Comparison of ENCODE assay signal across 1 cellular context in the genomic region with DNA sequence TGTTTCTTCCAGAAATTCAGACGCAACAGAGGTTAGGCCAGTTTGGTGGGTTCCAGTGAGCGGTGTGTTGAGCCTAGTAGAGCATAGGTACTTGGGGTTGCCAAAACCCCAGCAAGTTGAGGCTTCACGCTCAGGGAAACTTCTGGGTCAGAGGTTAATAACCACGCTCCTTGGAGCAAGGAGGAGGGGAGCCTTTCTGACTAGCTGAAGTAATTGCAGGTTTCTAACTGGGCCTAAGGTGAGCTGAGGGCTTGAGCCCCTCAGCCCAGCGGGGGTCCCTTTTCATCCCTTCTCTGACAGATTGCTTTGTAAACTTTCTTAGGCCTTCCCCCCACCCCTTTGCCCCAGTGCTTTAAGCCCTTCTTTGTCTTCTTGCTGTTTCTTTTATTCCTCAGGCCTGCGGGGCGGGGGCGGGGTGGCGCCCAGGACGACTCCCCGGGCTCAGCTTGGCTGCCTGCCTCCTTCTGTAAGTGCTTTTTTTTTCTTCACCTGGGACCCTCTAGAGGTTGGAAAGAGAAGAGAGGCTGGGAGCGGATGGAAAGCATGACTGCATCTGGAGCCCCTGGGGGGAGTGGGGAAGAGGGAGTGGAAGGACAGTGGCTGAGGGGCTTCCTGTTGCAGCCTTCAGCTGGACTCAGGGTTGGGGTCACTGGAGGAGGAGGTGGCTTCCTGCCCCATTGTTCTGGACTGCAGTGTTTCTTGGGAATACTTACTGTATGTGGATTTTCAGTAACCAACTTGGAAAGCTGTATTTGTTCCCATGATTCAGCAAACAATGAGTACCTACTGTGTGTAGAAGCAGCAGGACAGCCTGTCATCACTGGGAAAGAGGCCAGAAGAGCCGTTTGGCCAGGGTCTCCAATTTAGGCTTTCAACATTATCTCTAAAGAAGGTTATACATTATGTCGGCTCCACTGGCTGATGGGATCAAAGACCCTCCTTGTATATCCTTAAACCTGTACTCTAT.
A peak's percentile ranks its signal among the peaks of the same experiment; 100 is the strongest.
TF ChIP-seq lines count a peak whose summit lies in the region.

No MANE protein-coding gene starts in this region.

TF ChIP-seq in K562, 482 proteins besides CTCF, POLR2A, EP300 and RAD21 (continued from another document and continues in another):
- TF ChIP-seq, protein P1, sequence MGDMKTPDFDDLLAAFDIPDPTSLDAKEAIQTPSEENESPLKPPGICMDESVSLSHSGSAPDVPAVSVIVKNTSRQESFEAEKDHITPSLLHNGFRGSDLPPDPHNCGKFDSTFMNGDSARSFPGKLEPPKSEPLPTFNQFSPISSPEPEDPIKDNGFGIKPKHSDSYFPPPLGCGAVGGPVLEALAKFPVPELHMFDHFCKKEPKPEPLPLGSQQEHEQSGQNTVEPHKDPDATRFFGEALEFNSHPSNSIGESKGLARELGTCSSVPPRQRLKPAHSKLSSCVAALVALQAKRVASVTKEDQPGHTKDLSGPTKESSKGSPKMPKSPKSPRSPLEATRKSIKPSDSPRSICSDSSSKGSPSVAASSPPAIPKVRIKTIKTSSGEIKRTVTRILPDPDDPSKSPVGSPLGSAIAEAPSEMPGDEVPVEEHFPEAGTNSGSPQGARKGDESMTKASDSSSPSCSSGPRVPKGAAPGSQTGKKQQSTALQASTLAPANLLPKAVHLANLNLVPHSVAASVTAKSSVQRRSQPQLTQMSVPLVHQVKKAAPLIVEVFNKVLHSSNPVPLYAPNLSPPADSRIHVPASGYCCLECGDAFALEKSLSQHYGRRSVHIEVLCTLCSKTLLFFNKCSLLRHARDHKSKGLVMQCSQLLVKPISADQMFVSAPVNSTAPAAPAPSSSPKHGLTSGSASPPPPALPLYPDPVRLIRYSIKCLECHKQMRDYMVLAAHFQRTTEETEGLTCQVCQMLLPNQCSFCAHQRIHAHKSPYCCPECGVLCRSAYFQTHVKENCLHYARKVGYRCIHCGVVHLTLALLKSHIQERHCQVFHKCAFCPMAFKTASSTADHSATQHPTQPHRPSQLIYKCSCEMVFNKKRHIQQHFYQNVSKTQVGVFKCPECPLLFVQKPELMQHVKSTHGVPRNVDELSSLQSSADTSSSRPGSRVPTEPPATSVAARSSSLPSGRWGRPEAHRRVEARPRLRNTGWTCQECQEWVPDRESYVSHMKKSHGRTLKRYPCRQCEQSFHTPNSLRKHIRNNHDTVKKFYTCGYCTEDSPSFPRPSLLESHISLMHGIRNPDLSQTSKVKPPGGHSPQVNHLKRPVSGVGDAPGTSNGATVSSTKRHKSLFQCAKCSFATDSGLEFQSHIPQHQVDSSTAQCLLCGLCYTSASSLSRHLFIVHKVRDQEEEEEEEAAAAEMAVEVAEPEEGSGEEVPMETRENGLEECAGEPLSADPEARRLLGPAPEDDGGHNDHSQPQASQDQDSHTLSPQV (IDR thresholded peaks at IDR 0.05) = no peak
- TF ChIP-seq, protein P2, sequence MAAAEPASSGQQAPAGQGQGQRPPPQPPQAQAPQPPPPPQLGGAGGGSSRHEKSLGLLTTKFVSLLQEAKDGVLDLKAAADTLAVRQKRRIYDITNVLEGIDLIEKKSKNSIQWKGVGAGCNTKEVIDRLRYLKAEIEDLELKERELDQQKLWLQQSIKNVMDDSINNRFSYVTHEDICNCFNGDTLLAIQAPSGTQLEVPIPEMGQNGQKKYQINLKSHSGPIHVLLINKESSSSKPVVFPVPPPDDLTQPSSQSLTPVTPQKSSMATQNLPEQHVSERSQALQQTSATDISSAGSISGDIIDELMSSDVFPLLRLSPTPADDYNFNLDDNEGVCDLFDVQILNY (CRISPR knock-in tag; IDR thresholded peaks at IDR 0.05) = no peak
- TF ChIP-seq CBFB (CRISPR knock-in tag; IDR thresholded peaks at IDR 0.05) (no peak), MAFK (IDR thresholded peaks at IDR 0.05; ENCODE audit: low read length) (no peak), DPF2 (IDR thresholded peaks at IDR 0.05) (peak; percentile 56; the same call in 1 of the 2 replicates), HDAC2 (IDR thresholded peaks at IDR 0.05) (no peak; the same call in none of the 2 replicates), SMARCB1 (IDR thresholded peaks at IDR 0.05; ENCODE audit: insufficient read length, low read depth) (no peak), NFE2 (IDR thresholded peaks at IDR 0.05; ENCODE audit: low read depth) (peak; percentile 68; the same call in 1 of the 2 replicates), HMGN3 (IDR thresholded peaks at IDR 0.05; ENCODE audit: borderline replicate concordance, extremely low read depth, insufficient read length, low read depth, low read length) (no peak), TFAM (CRISPR knock-in tag; conservative IDR thresholded peaks at IDR 0.05) (no peak), DACH1 (IDR thresholded peaks at IDR 0.05; ENCODE audit: partially characterized antibody) (peak; percentile 7), NEUROD1 (IDR thresholded peaks at IDR 0.05; ENCODE audit: borderline replicate concordance, low read depth, low read length, partially characterized antibody) (peak; percentile 16), ZNF77 (CRISPR knock-in tag; IDR thresholded peaks at IDR 0.05) (no peak), MBD2 (IDR thresholded peaks at IDR 0.05; ENCODE audit: borderline replicate concordance, low read depth) (no peak), RB1 (IDR thresholded peaks at IDR 0.05; ENCODE audit: low read depth) (0 out of 2 replicates have a peak, but pooled peaks have one; percentile 41), PHF8 (IDR thresholded peaks at IDR 0.05; ENCODE audit: borderline replicate concordance, low read length) (peak; percentile 26; the same call in 1 of the 2 replicates)
- TF ChIP-seq, protein P3, sequence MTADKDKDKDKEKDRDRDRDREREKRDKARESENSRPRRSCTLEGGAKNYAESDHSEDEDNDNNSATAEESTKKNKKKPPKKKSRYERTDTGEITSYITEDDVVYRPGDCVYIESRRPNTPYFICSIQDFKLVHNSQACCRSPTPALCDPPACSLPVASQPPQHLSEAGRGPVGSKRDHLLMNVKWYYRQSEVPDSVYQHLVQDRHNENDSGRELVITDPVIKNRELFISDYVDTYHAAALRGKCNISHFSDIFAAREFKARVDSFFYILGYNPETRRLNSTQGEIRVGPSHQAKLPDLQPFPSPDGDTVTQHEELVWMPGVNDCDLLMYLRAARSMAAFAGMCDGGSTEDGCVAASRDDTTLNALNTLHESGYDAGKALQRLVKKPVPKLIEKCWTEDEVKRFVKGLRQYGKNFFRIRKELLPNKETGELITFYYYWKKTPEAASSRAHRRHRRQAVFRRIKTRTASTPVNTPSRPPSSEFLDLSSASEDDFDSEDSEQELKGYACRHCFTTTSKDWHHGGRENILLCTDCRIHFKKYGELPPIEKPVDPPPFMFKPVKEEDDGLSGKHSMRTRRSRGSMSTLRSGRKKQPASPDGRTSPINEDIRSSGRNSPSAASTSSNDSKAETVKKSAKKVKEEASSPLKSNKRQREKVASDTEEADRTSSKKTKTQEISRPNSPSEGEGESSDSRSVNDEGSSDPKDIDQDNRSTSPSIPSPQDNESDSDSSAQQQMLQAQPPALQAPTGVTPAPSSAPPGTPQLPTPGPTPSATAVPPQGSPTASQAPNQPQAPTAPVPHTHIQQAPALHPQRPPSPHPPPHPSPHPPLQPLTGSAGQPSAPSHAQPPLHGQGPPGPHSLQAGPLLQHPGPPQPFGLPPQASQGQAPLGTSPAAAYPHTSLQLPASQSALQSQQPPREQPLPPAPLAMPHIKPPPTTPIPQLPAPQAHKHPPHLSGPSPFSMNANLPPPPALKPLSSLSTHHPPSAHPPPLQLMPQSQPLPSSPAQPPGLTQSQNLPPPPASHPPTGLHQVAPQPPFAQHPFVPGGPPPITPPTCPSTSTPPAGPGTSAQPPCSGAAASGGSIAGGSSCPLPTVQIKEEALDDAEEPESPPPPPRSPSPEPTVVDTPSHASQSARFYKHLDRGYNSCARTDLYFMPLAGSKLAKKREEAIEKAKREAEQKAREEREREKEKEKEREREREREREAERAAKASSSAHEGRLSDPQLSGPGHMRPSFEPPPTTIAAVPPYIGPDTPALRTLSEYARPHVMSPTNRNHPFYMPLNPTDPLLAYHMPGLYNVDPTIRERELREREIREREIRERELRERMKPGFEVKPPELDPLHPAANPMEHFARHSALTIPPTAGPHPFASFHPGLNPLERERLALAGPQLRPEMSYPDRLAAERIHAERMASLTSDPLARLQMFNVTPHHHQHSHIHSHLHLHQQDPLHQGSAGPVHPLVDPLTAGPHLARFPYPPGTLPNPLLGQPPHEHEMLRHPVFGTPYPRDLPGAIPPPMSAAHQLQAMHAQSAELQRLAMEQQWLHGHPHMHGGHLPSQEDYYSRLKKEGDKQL (CRISPR knock-in tag; IDR thresholded peaks at IDR 0.05; ENCODE audit: borderline replicate concordance) = no peak
- TF ChIP-seq, protein P4, sequence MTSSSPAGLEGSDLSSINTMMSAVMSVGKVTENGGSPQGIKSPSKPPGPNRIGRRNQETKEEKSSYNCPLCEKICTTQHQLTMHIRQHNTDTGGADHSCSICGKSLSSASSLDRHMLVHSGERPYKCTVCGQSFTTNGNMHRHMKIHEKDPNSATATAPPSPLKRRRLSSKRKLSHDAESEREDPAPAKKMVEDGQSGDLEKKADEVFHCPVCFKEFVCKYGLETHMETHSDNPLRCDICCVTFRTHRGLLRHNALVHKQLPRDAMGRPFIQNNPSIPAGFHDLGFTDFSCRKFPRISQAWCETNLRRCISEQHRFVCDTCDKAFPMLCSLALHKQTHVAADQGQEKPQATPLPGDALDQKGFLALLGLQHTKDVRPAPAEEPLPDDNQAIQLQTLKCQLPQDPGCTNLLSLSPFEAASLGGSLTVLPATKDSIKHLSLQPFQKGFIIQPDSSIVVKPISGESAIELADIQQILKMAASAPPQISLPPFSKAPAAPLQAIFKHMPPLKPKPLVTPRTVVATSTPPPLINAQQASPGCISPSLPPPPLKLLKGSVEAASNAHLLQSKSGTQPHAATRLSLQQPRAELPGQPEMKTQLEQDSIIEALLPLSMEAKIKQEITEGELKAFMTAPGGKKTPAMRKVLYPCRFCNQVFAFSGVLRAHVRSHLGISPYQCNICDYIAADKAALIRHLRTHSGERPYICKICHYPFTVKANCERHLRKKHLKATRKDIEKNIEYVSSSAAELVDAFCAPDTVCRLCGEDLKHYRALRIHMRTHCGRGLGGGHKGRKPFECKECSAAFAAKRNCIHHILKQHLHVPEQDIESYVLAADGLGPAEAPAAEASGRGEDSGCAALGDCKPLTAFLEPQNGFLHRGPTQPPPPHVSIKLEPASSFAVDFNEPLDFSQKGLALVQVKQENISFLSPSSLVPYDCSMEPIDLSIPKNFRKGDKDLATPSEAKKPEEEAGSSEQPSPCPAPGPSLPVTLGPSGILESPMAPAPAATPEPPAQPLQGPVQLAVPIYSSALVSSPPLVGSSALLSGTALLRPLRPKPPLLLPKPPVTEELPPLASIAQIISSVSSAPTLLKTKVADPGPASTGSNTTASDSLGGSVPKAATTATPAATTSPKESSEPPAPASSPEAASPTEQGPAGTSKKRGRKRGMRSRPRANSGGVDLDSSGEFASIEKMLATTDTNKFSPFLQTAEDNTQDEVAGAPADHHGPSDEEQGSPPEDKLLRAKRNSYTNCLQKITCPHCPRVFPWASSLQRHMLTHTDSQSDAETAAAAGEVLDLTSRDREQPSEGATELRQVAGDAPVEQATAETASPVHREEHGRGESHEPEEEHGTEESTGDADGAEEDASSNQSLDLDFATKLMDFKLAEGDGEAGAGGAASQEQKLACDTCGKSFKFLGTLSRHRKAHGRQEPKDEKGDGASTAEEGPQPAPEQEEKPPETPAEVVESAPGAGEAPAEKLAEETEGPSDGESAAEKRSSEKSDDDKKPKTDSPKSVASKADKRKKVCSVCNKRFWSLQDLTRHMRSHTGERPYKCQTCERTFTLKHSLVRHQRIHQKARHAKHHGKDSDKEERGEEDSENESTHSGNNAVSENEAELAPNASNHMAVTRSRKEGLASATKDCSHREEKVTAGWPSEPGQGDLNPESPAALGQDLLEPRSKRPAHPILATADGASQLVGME (CRISPR knock-in tag; IDR thresholded peaks at IDR 0.05) = no peak
- TF ChIP-seq, protein P5, sequence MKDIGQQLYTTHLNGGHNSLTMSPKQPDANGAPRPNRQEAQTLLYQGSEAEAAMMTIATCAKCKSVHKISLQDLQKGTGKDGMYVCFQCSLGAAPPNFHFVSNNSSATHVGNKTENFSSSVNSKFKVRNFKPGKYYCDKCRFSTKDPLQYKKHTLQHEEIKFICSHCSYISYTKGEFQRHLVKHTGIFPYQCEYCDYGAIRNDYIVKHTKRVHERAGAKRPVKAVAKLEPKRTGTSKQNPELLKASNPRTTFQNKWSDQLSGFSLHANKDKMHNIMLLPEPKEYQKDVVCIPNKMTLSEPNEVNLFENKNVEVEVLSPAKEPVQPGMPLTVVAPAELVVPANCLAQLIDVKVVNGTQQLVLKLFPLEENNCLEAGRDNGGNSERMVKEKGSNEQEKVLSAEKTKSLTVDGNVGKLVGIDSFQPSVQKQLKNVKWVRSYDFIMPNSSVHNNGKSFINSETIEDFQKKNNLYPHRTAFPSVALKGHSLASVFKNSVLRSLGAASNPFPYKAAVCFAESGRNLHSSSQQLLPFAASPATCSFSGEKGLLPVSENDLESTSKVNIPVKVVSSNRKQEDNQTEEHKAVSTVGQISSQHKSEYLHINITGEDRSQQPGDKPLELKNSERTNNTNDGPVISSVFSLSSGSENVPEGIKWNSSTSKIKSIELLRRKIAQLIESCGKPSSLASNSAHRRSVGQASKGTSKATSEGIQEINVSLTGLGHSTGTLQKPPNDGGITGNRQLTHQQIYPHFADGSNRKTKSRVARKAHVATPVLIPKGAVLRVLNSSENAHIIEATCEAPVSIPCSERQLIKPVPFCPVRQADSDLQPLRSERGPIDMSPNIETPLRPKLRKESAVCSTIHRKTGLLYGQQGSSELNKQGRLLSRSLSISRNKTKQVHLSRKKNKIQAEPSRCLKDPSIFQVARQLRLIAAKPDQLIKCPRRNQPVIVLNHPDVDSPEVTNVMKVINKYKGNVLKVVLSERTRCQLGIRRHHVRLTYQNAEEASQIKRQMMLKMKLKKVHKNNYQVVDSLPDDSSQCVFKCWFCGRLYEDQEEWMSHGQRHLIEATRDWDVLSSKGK (CRISPR knock-in tag; IDR thresholded peaks at IDR 0.05) = no peak
- TF ChIP-seq, protein P6, sequence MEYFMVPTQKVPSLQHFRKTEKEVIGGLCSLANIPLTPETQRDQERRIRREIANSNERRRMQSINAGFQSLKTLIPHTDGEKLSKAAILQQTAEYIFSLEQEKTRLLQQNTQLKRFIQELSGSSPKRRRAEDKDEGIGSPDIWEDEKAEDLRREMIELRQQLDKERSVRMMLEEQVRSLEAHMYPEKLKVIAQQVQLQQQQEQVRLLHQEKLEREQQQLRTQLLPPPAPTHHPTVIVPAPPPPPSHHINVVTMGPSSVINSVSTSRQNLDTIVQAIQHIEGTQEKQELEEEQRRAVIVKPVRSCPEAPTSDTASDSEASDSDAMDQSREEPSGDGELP (CRISPR knock-in tag; IDR thresholded peaks at IDR 0.05; ENCODE audit: borderline replicate concordance) = peak; percentile 59; the same call in 1 of the 2 replicates
- TF ChIP-seq, protein P7, sequence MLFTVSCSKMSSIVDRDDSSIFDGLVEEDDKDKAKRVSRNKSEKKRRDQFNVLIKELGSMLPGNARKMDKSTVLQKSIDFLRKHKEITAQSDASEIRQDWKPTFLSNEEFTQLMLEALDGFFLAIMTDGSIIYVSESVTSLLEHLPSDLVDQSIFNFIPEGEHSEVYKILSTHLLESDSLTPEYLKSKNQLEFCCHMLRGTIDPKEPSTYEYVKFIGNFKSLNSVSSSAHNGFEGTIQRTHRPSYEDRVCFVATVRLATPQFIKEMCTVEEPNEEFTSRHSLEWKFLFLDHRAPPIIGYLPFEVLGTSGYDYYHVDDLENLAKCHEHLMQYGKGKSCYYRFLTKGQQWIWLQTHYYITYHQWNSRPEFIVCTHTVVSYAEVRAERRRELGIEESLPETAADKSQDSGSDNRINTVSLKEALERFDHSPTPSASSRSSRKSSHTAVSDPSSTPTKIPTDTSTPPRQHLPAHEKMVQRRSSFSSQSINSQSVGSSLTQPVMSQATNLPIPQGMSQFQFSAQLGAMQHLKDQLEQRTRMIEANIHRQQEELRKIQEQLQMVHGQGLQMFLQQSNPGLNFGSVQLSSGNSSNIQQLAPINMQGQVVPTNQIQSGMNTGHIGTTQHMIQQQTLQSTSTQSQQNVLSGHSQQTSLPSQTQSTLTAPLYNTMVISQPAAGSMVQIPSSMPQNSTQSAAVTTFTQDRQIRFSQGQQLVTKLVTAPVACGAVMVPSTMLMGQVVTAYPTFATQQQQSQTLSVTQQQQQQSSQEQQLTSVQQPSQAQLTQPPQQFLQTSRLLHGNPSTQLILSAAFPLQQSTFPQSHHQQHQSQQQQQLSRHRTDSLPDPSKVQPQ (CRISPR knock-in tag; IDR thresholded peaks at IDR 0.05; ENCODE audit: borderline replicate concordance) = no peak
